ENCODE assay signal across 1 cellular context in the genomic region with DNA sequence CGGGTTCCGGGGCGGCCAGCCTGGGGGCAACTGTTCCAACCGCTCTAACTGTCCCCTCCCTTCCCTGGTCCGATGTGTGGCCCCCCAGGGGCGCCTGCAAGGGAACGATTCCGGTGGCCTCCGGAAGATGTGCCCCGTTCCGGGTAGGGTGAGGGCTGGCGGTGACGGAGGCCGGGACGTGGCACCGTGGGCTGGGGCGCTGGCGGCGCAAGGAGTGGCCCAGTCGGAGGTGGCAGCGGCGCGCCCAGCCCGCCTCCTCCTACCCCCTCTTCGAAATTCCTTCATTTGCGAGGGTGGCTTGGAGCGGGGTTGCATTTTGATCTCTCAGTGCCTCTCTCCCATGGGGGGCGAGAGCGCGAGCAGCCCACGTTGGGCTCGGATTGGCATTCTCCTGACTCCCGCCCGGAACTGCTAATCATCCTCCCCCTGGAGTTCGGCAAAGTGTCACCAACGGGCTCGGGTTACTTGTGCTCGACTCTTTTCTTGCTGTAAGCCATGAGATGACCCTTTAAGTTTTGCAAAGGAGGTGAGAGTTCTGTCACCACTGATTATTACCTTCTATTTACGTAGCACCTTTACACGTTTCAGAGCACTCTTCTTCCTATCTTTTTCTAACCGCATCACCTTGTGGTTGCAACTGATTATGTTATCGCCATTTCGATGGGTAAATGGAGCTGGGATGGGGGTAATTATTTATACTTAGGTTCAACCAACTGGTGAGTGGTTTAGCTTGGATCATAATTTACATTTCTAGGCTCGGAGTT.
TF ChIP-seq lines count a peak whose summit lies in the region.

No MANE protein-coding gene starts in this region.

TF ChIP-seq in IMR-90, 13 proteins besides CTCF, POLR2A, EP300 and RAD21 (continued from another document):
- TF ChIP-seq USF2 (IDR thresholded peaks at IDR 0.05; ENCODE audit: low read depth, low read length), result no peak
- TF ChIP-seq RFX5 (IDR thresholded peaks at IDR 0.05; ENCODE audit: low read depth, low read length), result no peak
- no peak for TF ChIP-seq MAZ (IDR thresholded peaks at IDR 0.05; ENCODE audit: borderline replicate concordance, low read depth, low read length)
- no peak for TF ChIP-seq RCOR1 (IDR thresholded peaks at IDR 0.05; ENCODE audit: insufficient replicate concordance, low read length)
- no peak for TF ChIP-seq MAFK (IDR thresholded peaks at IDR 0.05; ENCODE audit: low read depth, low read length)
- no peak for TF ChIP-seq BHLHE40 (IDR thresholded peaks at IDR 0.05; ENCODE audit: low read depth, low read length)
